Comparison of ENCODE assay signal across 16 cellular contexts in the genomic region with DNA sequence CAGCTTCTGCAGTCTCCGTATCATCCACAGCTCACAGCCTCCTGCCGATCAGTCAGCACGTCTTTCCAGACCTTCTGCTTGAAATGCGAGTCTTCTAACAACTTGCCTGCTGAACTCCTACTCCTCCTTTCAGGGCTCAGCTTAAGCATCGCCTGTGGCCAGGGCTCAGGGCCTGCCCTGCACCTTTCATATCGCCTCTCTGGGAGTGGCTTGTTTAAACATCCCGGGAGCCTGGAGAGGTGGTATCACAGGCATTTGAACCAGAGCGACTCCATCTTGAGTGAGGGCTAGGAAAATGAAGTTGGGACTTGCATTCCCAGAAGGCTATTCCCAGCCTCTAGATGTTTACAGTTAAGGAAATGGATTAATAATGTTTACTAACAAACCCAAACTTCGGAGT. TPM values are rescaled to one million over a fixed set of nuclear protein-coding genes. Genes with fewer than 3 reads are reported as not detected.
DNase-seq lines count a peak whose midpoint lies in the region; ATAC-seq and TF ChIP-seq lines count a peak whose summit lies in the region.
"Had no signal": no experiment of that assay in that cellular context is flagged by ENCODE, and none has a peak within 500 bp of the region (broad histone marks: within the 10 kb centered on the region; RNA-seq: fewer than 3 reads in every experiment).

No MANE protein-coding gene starts in this region.

- TF ChIP-seq POLR2A in uterus (IDR thresholded peaks at IDR 0.05) (no peak), tibial nerve (IDR thresholded peaks at IDR 0.05) (no peak)

- DNase-seq in Right ventricle myocardium inferior (ENCODE audit: missing footprints), result peak; percentile 22
- DNase-seq in left ventricle myocardium inferior, result no peak
- no peak for DNase-seq in uterus
- DNase-seq in tibial nerve (ENCODE audit: low spot score in 2 of 2), result no peak
- DNase-seq in activated CD4-positive, CD25-positive, alpha-beta regulatory T cell treated with anti-CD3 and anti-CD28 coated beads, Interleukin-2, amount 50 U/mL, for 72 hours, result no peak
- DNase-seq: COR-L47, DMS153, NCI-H187 treated with DMSO at 0.1 percent for 48 hours, NCI-H2171, NCI-H446 treated with DMSO at 0.1 percent for 48 hours, NCI-H748 treated with DMSO at 0.1 percent for 48 hours had no signal

- ATAC-seq in Right ventricle myocardium inferior (no peak), SK-N-SH treated with all-trans-retinoic acid at 6 μM for 48 hours (no peak; the same call in 2 of the 3 replicates), HG03354 (IDR thresholded peaks at IDR 0.05; ENCODE audit: poor library complexity, severe bottlenecking, unreplicated experiment) (no peak)

- 71 to 73% methylated on average over 7 of the region's 9 CpGs for WGBS in mesodermal cell (ENCODE audit: insufficient coverage in 2 of 2), 2 experiments
- WGBS in tibial nerve, 2 donors, result 62 to 64% methylated on average over 9 of the region's 9 CpGs

- intact Hi-C loops in Right ventricle myocardium inferior (cut with DNase I), result no loop called here
- intact Hi-C loops in left ventricle myocardium inferior (cut with micrococcal nuclease), result no loop called here
- intact Hi-C loops in uterus (cut with DNase I; ENCODE audit: low total_unique reads), result no loop called here

- no peak for TF ChIP-seq EP300 in tibial nerve (IDR thresholded peaks at IDR 0.05)

- H3K4me1 ChIP-seq in left ventricle myocardium inferior (peaks cover 7% of the 10 kb centered on the region), mesodermal cell (ENCODE audit: control insufficient read depth, insufficient read depth, low read length, poor library complexity, severe bottlenecking) (peaks cover 7% of the 10 kb centered on the region), uterus (no peaks in the 10 kb centered on the region), tibial nerve (peaks cover 0 to 13% (median 2%) of the 10 kb centered on the region in 4 donors)

- no peak overlapping the region for H3K4me3 ChIP-seq in left ventricle myocardium inferior
- no peak overlapping the region for H3K4me3 ChIP-seq in mesodermal cell (ENCODE audit: extremely low read depth, insufficient read depth, low read length, poor library complexity, severe bottlenecking)
- H3K4me3 ChIP-seq in uterus, result no peak overlapping the region
- no peak overlapping the region for H3K4me3 ChIP-seq in tibial nerve

- H3K9me3 ChIP-seq in left ventricle myocardium inferior (replicated peaks), result no peaks in the 10 kb centered on the region
- H3K9me3 ChIP-seq in mesodermal cell (ENCODE audit: control insufficient read depth, low read length), result no peaks in the 10 kb centered on the region
- no peaks in the 10 kb centered on the region for H3K9me3 ChIP-seq in uterus
- no peaks in the 10 kb centered on the region for H3K9me3 ChIP-seq in tibial nerve

- TF ChIP-seq CTCF in left ventricle myocardium inferior (IDR thresholded peaks at IDR 0.05; ENCODE audit: borderline replicate concordance) (no peak), uterus (IDR thresholded peaks at IDR 0.05) (no peak), tibial nerve (IDR thresholded peaks at IDR 0.05) (no peak)

- H3K27ac ChIP-seq in left ventricle myocardium inferior (replicated peaks) (no peak overlapping the region), mesodermal cell (ENCODE audit: low read depth, low read length, severe bottlenecking) (peak overlapping the region; percentile 81), uterus (peak overlapping the region; percentile 47 to 72), tibial nerve (peak overlapping the region in 1 of 4 donors; percentile 36)
- H3K27ac ChIP-seq: 22Rv1 had no signal

- H3K36me3 ChIP-seq in left ventricle myocardium inferior, result no peaks in the 10 kb centered on the region
- no peaks in the 10 kb centered on the region for H3K36me3 ChIP-seq in mesodermal cell (ENCODE audit: control insufficient read depth, insufficient read depth, low read length)
- H3K36me3 ChIP-seq in uterus, result no peaks in the 10 kb centered on the region
- no peaks in the 10 kb centered on the region for H3K36me3 ChIP-seq in tibial nerve

- H3K27me3 ChIP-seq in left ventricle myocardium inferior (ENCODE audit: low read depth) (no peaks in the 10 kb centered on the region), uterus (no peaks in the 10 kb centered on the region), tibial nerve (no peaks in the 10 kb centered on the region)

TF ChIP-seq in SK-N-SH treated with all-trans-retinoic acid at 6 μM for 48 hours, 23 proteins besides CTCF, POLR2A, EP300 and RAD21:
- TF ChIP-seq CSDC2 (CRISPR knock-in tag; IDR thresholded peaks at IDR 0.05), result peak; percentile 92
- no peak for TF ChIP-seq ZC3H10 (CRISPR knock-in tag; IDR thresholded peaks at IDR 0.05)
- peak; percentile 89 for TF ChIP-seq ZFP3 (CRISPR knock-in tag; IDR thresholded peaks at IDR 0.05)
- no peak for TF ChIP-seq ZNF70 (CRISPR knock-in tag; IDR thresholded peaks at IDR 0.05)
- no peak for TF ChIP-seq ESRRG (CRISPR knock-in tag; IDR thresholded peaks at IDR 0.05)
- TF ChIP-seq, protein P1, sequence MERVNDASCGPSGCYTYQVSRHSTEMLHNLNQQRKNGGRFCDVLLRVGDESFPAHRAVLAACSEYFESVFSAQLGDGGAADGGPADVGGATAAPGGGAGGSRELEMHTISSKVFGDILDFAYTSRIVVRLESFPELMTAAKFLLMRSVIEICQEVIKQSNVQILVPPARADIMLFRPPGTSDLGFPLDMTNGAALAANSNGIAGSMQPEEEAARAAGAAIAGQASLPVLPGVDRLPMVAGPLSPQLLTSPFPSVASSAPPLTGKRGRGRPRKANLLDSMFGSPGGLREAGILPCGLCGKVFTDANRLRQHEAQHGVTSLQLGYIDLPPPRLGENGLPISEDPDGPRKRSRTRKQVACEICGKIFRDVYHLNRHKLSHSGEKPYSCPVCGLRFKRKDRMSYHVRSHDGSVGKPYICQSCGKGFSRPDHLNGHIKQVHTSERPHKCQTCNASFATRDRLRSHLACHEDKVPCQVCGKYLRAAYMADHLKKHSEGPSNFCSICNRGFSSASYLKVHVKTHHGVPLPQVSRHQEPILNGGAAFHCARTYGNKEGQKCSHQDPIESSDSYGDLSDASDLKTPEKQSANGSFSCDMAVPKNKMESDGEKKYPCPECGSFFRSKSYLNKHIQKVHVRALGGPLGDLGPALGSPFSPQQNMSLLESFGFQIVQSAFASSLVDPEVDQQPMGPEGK (CRISPR knock-in tag; IDR thresholded peaks at IDR 0.05; ENCODE audit: borderline replicate concordance), result no peak
- TF ChIP-seq SNAI2 (CRISPR knock-in tag; IDR thresholded peaks at IDR 0.05), result peak; percentile 46; the same call in 1 of the 2 replicates
- TF ChIP-seq, protein P2, sequence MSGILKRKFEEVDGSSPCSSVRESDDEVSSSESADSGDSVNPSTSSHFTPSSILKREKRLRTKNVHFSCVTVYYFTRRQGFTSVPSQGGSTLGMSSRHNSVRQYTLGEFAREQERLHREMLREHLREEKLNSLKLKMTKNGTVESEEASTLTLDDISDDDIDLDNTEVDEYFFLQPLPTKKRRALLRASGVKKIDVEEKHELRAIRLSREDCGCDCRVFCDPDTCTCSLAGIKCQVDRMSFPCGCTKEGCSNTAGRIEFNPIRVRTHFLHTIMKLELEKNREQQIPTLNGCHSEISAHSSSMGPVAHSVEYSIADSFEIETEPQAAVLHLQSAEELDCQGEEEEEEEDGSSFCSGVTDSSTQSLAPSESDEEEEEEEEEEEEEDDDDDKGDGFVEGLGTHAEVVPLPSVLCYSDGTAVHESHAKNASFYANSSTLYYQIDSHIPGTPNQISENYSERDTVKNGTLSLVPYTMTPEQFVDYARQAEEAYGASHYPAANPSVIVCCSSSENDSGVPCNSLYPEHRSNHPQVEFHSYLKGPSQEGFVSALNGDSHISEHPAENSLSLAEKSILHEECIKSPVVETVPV (CRISPR knock-in tag; IDR thresholded peaks at IDR 0.05), result no peak
- peak; percentile 93 for TF ChIP-seq OSR1 (CRISPR knock-in tag; IDR thresholded peaks at IDR 0.05)
- TF ChIP-seq, protein P3, sequence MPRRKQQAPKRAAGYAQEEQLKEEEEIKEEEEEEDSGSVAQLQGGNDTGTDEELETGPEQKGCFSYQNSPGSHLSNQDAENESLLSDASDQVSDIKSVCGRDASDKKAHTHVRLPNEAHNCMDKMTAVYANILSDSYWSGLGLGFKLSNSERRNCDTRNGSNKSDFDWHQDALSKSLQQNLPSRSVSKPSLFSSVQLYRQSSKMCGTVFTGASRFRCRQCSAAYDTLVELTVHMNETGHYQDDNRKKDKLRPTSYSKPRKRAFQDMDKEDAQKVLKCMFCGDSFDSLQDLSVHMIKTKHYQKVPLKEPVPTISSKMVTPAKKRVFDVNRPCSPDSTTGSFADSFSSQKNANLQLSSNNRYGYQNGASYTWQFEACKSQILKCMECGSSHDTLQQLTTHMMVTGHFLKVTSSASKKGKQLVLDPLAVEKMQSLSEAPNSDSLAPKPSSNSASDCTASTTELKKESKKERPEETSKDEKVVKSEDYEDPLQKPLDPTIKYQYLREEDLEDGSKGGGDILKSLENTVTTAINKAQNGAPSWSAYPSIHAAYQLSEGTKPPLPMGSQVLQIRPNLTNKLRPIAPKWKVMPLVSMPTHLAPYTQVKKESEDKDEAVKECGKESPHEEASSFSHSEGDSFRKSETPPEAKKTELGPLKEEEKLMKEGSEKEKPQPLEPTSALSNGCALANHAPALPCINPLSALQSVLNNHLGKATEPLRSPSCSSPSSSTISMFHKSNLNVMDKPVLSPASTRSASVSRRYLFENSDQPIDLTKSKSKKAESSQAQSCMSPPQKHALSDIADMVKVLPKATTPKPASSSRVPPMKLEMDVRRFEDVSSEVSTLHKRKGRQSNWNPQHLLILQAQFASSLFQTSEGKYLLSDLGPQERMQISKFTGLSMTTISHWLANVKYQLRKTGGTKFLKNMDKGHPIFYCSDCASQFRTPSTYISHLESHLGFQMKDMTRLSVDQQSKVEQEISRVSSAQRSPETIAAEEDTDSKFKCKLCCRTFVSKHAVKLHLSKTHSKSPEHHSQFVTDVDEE (CRISPR knock-in tag; IDR thresholded peaks at IDR 0.05), result peak; percentile 19; the same call in 1 of the 2 replicates
- TF ChIP-seq ARNTL (CRISPR knock-in tag; IDR thresholded peaks at IDR 0.05; ENCODE audit: borderline replicate concordance, low read depth), result no peak

RNA-seq across cellular contexts. Expression of a gene that starts 13.9 kb away (rescaled TPM):
- 15.5 TPM for total RNA-seq in Right ventricle myocardium inferior
- total RNA-seq in left ventricle myocardium inferior, result 9.0 TPM
- polyA plus RNA-seq in mesodermal cell (2013, experiment 1 of 2), result 11.8 TPM
- 8.7 TPM for polyA plus RNA-seq in mesodermal cell (2013, experiment 2 of 2)
- total RNA-seq in uterus, result 10 to 100 TPM; 15.0 to 19.5 (median 16.5) TPM
- 10 to 100 TPM; 21.4 to 52.5 (median 35.0) TPM for total RNA-seq in tibial nerve

RNA-seq across cellular contexts. Expression of a gene that starts 16.8 kb away (rescaled TPM):
- total RNA-seq in Right ventricle myocardium inferior (4.8 TPM), left ventricle myocardium inferior (6.2 TPM), uterus (10 to 100 TPM in 1 of 4 donors, 1 to 10 TPM in 1, under 1 TPM in 1, not detected in 1; 0.77 to 27.4 (median 7.9) TPM), tibial nerve (10 to 100 TPM in 2 of 4 donors, 1 to 10 TPM in 2; 7.5 to 35.3 (median 14.1) TPM)
- polyA plus RNA-seq in mesodermal cell (2013, experiment 1 of 2), result 12.6 TPM
- 9.2 TPM for polyA plus RNA-seq in mesodermal cell (2013, experiment 2 of 2)
- polyA plus RNA-seq: CD14-positive monocyte had no signal
